ENCODE assay signal across 14 cellular contexts in genomic region chr13:30026909-30027308, GRCh38.
A peak's percentile ranks its signal among the peaks of the same experiment; 100 is the strongest.
DNase-seq lines count a peak whose midpoint lies in the region; TF ChIP-seq lines count a peak whose summit lies in the region.
"Had no signal": no experiment of that assay in that cellular context is flagged by ENCODE, and none has a peak within 500 bp of the region (broad histone marks: within the 10 kb centered on the region; RNA-seq: fewer than 3 reads in every experiment).

No MANE protein-coding gene starts in this region.

- H4K91ac ChIP-seq in mesenchymal stem cell (ENCODE audit: low read length) (no peak overlapping the region), neuronal stem cell (ENCODE audit: low read depth, low read length, poor library complexity) (no peak overlapping the region)

- H3K27me3 ChIP-seq in GM23248 (replicated peaks; ENCODE audit: insufficient read depth): no peaks in the 10 kb centered on the region
- H3K27me3 ChIP-seq in mesenchymal stem cell (ENCODE audit: control insufficient read depth in 1 of 2, insufficient read depth in 1 of 2, low read length in 2 of 2): no peaks in the 10 kb centered on the region
- H3K27me3 ChIP-seq in neuronal stem cell (ENCODE audit: control insufficient read depth in 3 of 3, insufficient read depth in 3 of 3, low read depth in 1 of 3, low read length in 3 of 3): no peaks in the 10 kb centered on the region
- H3K27me3 ChIP-seq: BE2C had no signal

- H3K36me3 ChIP-seq in GM23248 (ENCODE audit: low read depth) (no peaks in the 10 kb centered on the region), mesenchymal stem cell (ENCODE audit: control insufficient read depth in 1 of 2, insufficient read depth in 2 of 2, low read depth in 1 of 2, low read length in 2 of 2) (no peaks in the 10 kb centered on the region), neuronal stem cell (replicated peaks in 1 of 2; ENCODE audit: control insufficient read depth in 2 of 2, insufficient read depth in 2 of 2, low read length in 2 of 2) (no peaks in the 10 kb centered on the region)
- H3K36me3 ChIP-seq: BE2C had no signal

- H3K4me3 ChIP-seq in GM23248: no peak overlapping the region
- H3K4me3 ChIP-seq in mesenchymal stem cell (ENCODE audit: insufficient read depth in 1 of 2, low read depth in 1 of 2, low read length in 2 of 2): no peak overlapping the region
- no peak overlapping the region for H3K4me3 ChIP-seq in neuronal stem cell (ENCODE audit: low read length in 2 of 2)

- H3K23ac ChIP-seq in mesenchymal stem cell (ENCODE audit: low read length in 2 of 2) (no peak overlapping the region), neuronal stem cell (ENCODE audit: low read depth, low read length, poor library complexity) (no peak overlapping the region)

- H3K4ac ChIP-seq in mesenchymal stem cell (ENCODE audit: low read depth in 1 of 2, low read length in 2 of 2) (no peak overlapping the region), neuronal stem cell (ENCODE audit: low read length) (no peak overlapping the region)

- H3K18ac ChIP-seq in mesenchymal stem cell (ENCODE audit: low read depth in 1 of 2, low read length in 2 of 2) (no peak overlapping the region), neuronal stem cell (ENCODE audit: low read length) (no peak overlapping the region)

- H4K20me1 ChIP-seq in GM23248 (ENCODE audit: insufficient read depth): no peaks in the 10 kb centered on the region

- no peak for DNase-seq in GM23248
- DNase-seq in mesenchymal stem cell: no peak
- DNase-seq in NOMO-1 treated with dmso at 0.1 percent for 144 hours (lab: John Stamatoyannopoulos, UW; ENCODE audit: unreplicated experiment): no peak
- DNase-seq in NCI-H2107 treated with DMSO at 0.1 percent for 48 hours (lab: John Stamatoyannopoulos, UW; ENCODE audit: unreplicated experiment): no peak
- no peak for DNase-seq in neuronal stem cell (ENCODE audit: low spot score)
- DNase-seq: ACHN; BE2C; C1 segment of cervical spinal cord; Calu3; CD4-positive, alpha-beta memory T cell; DMS79 treated with DMSO at 0.1 percent for 48 hours; GF-D8; H7 had no signal

- in situ Hi-C loops in GM23248 (cut with MboI): no loop called here

- H2AFZ ChIP-seq in GM23248 (no peak overlapping the region), mesenchymal stem cell (ENCODE audit: low read depth, low read length) (no peak overlapping the region), neuronal stem cell (ENCODE audit: low read length) (no peak overlapping the region)

- no peak overlapping the region for H2BK5ac ChIP-seq in mesenchymal stem cell (ENCODE audit: low read depth, low read length, poor library complexity, severe bottlenecking)
- no peak overlapping the region for H2BK5ac ChIP-seq in neuronal stem cell (ENCODE audit: low read length)

- no peaks in the 10 kb centered on the region for H3K79me2 ChIP-seq in GM23248 (ENCODE audit: insufficient read depth)

- H2BK15ac ChIP-seq in mesenchymal stem cell (ENCODE audit: low read depth, poor library complexity, severe bottlenecking) (no peak overlapping the region), neuronal stem cell (ENCODE audit: low read length) (no peak overlapping the region)

- TF ChIP-seq CTCF in VCaP (conservative IDR thresholded peaks at IDR 0.05): no peak

- H2AK5ac ChIP-seq in mesenchymal stem cell (ENCODE audit: low read length, severe bottlenecking): no peak overlapping the region
- H2AK5ac ChIP-seq in neuronal stem cell (ENCODE audit: low read depth, low read length): no peak overlapping the region

- H3K9me3 ChIP-seq in GM23248 (ENCODE audit: low read depth): no peaks in the 10 kb centered on the region
- no peaks in the 10 kb centered on the region for H3K9me3 ChIP-seq in mesenchymal stem cell (ENCODE audit: control insufficient read depth, low read length)
- no peaks in the 10 kb centered on the region for H3K9me3 ChIP-seq in neuronal stem cell (replicated peaks in 1 of 2; ENCODE audit: control insufficient read depth in 2 of 2, insufficient read depth in 1 of 2, low read depth in 1 of 2, low read length in 2 of 2)
- H3K9me3 ChIP-seq: BE2C had no signal

- no peak overlapping the region for H3K4me2 ChIP-seq in GM23248 (ENCODE audit: unreplicated experiment)
- no peak overlapping the region for H3K4me2 ChIP-seq in mesenchymal stem cell (ENCODE audit: low read length, poor library complexity, severe bottlenecking)
- H3K4me2 ChIP-seq in neuronal stem cell (ENCODE audit: insufficient read depth, low read length, poor library complexity, severe bottlenecking): no peak overlapping the region

- WGBS in GM23248 (ENCODE audit: low coverage in 1 of 2, low lambda C conversion rate in 2 of 2, missing lambda C conversion rate in 2 of 2), 2 experiments: 80 to 84% methylated on average over 5 of the region's 5 CpGs
- WGBS in mesenchymal stem cell: 95% methylated on average over 5 of the region's 5 CpGs
- WGBS in neuronal stem cell (ENCODE audit: extremely low coverage in 2 of 2, insufficient read length in 2 of 2, insufficient replicate concordance in 1 of 2), 2 donors: no CpG with 5 or more reads among the region's 5 CpGs

- H3K4me1 ChIP-seq in GM23248 (ENCODE audit: insufficient read depth): peaks cover 46% of the 10 kb centered on the region
- peaks cover 4% of the 10 kb centered on the region for H3K4me1 ChIP-seq in mesenchymal stem cell (ENCODE audit: control insufficient read depth, insufficient read depth, low read depth, low read length)
- peaks cover 0 to 1% of the 10 kb centered on the region in 2 donors for H3K4me1 ChIP-seq in neuronal stem cell (ENCODE audit: control insufficient read depth in 2 of 2, insufficient read depth in 1 of 2, low read depth in 1 of 2, low read length in 2 of 2)
- H3K4me1 ChIP-seq: BE2C had no signal

- H3K9ac ChIP-seq in GM23248: peak overlapping the region; percentile 43; the same call in 1 of the 2 replicates
- peak overlapping the region; percentile 46 for H3K9ac ChIP-seq in mesenchymal stem cell (ENCODE audit: low read length)
- H3K9ac ChIP-seq in neuronal stem cell (ENCODE audit: low read depth, low read length, poor library complexity): no peak overlapping the region

- no peaks in the 10 kb centered on the region for H3K9me2 ChIP-seq in GM23248 (ENCODE audit: insufficient read depth)

- H3K79me1 ChIP-seq in mesenchymal stem cell (replicated peaks; ENCODE audit: low read length, poor library complexity, severe bottlenecking) (no peaks in the 10 kb centered on the region), neuronal stem cell (ENCODE audit: low read depth, low read length) (no peaks in the 10 kb centered on the region)

- H2BK12ac ChIP-seq in mesenchymal stem cell (ENCODE audit: low read length in 2 of 2): no peak overlapping the region
- H2BK12ac ChIP-seq in neuronal stem cell (ENCODE audit: low read length): no peak overlapping the region

- H3K27ac ChIP-seq in GM23248: peak overlapping the region; percentile 71; the same call in 1 of the 2 replicates
- peak overlapping the region; percentile 49 for H3K27ac ChIP-seq in VCaP
- no peak overlapping the region for H3K27ac ChIP-seq in mesenchymal stem cell (ENCODE audit: low read length, poor library complexity, severe bottlenecking)
- H3K27ac ChIP-seq in neuronal stem cell (replicated peaks; ENCODE audit: low read length): no peak overlapping the region

- H3K14ac ChIP-seq in mesenchymal stem cell (ENCODE audit: low read length in 2 of 2) (no peak overlapping the region), neuronal stem cell (ENCODE audit: low read length) (no peak overlapping the region)

- H4K8ac ChIP-seq in mesenchymal stem cell (ENCODE audit: low read length) (no peak overlapping the region), neuronal stem cell (ENCODE audit: low read depth, low read length) (no peak overlapping the region)

- H2BK120ac ChIP-seq in mesenchymal stem cell (ENCODE audit: low read depth, low read length): no peak overlapping the region
- H2BK120ac ChIP-seq in neuronal stem cell (ENCODE audit: low read depth, low read length): no peak overlapping the region

- peaks cover 29% of the 10 kb centered on the region for H3F3A ChIP-seq in GM23248 (ENCODE audit: insufficient read depth)

Comparison
In these comparisons a context has a peak if more than half of its experiments do, and no peak if none do; other contexts are left out.
1. H3K27ac ChIP-seq: peak in GM23248 (single experiment) and VCaP (single experiment); none in mesenchymal stem cell (single experiment) and neuronal stem cell (single experiment).